17 cellular contexts compared by ENCODE assay signal in genomic region chr15:59590027-59590426, GRCh38. TPM values are rescaled to one million over a fixed set of nuclear protein-coding genes. Genes with fewer than 3 reads are reported as not detected.
DNase-seq lines count a peak whose midpoint lies in the region; ATAC-seq and TF ChIP-seq lines count a peak whose summit lies in the region.
"Had no signal": no experiment of that assay in that cellular context is flagged by ENCODE, and none has a peak within 500 bp of the region (broad histone marks: within the 10 kb centered on the region; RNA-seq: fewer than 3 reads in every experiment).

No MANE protein-coding gene starts in this region.

- H3K27me3 ChIP-seq in ascending aorta, result no peaks in the 10 kb centered on the region

- no peaks in the 10 kb centered on the region for H3K9me3 ChIP-seq in ascending aorta

- CTCF ChIA-PET in activated CD4-positive, alpha-beta T cell treated with anti-CD3 and anti-CD28 coated beads for 36 hours (lab: Charles Lee), result interaction anchor here (1.0 to 1.2 kb wide), 2 partner anchors 9 to 27 kb away, joined by 3 read pairs; no protein-coding TSS in a partner anchor

- peaks cover 30% of the 10 kb centered on the region for H3K4me1 Mint-ChIP-seq in activated CD4-positive, alpha-beta T cell treated with anti-CD3 and anti-CD28 coated beads for 36 hours
- peaks cover 29% of the 10 kb centered on the region for H3K4me1 Mint-ChIP-seq in activated T-helper 2 cell treated with anti-CD3 and anti-CD28 coated beads, Interferon-gamma antibody, Interleukin-2, Interleukin-4, amounts not matched to agents 10 μg/mL and 5 μg/mL and 100 μg/mL, durations not matched to agents 14 hours and 24 hours and 36 hours (ENCODE audit: low read depth)

- no peaks in the 10 kb centered on the region for H3K9me3 Mint-ChIP-seq in activated CD4-positive, alpha-beta T cell treated with anti-CD3 and anti-CD28 coated beads for 36 hours (ENCODE audit: low read depth)
- H3K9me3 Mint-ChIP-seq in activated T-helper 2 cell treated with anti-CD3 and anti-CD28 coated beads, Interferon-gamma antibody, Interleukin-2, Interleukin-4, amounts not matched to agents 10 μg/mL and 5 μg/mL and 100 μg/mL, durations not matched to agents 14 hours and 24 hours and 36 hours, result no peaks in the 10 kb centered on the region
- H3K9me3 Mint-ChIP-seq: activated naive CD4-positive, alpha-beta T cell treated with anti-CD3 and anti-CD28 coated beads, Interleukin-2, amount 50 U/mL, for 24 hours had no signal

- no peaks in the 10 kb centered on the region for H3K36me3 Mint-ChIP-seq in activated CD4-positive, alpha-beta T cell treated with anti-CD3 and anti-CD28 coated beads for 36 hours (ENCODE audit: low read depth)
- no peaks in the 10 kb centered on the region for H3K36me3 Mint-ChIP-seq in activated T-helper 2 cell treated with anti-CD3 and anti-CD28 coated beads, Interferon-gamma antibody, Interleukin-2, Interleukin-4, amounts not matched to agents 10 μg/mL and 5 μg/mL and 100 μg/mL, durations not matched to agents 14 hours and 24 hours and 36 hours (ENCODE audit: low read depth)
- H3K36me3 Mint-ChIP-seq: activated naive CD4-positive, alpha-beta T cell treated with anti-CD3 and anti-CD28 coated beads, Interleukin-2, amount 50 U/mL, for 24 hours had no signal

- peak; percentile 30 for DNase-seq in activated CD4-positive, alpha-beta T cell treated with anti-CD3 and anti-CD28 coated beads for 36 hours
- DNase-seq in activated CD4-positive, alpha-beta T cell treated with anti-CD3 and anti-CD28 coated beads for 4 hours, result no peak
- DNase-seq in GM12865 (ENCODE audit: low read depth), result peak; percentile 68
- DNase-seq in activated T-helper 2 cell treated with anti-CD3 and anti-CD28 coated beads, Interferon-gamma antibody, Interleukin-2, Interleukin-4, amounts not matched to agents 10 μg/mL and 5 μg/mL and 100 μg/mL, durations not matched to agents 14 hours and 24 hours and 36 hours (ENCODE audit: low spot score), result no peak
- no peak for DNase-seq in ascending aorta (ENCODE audit: low spot score in 2 of 2)
- DNase-seq: C1 segment of cervical spinal cord, dorsolateral prefrontal cortex, KBM-7, mesenchymal stem cell, NCI-H1092 treated with DMSO at 0.1 percent for 48 hours, NCI-H82, trophoblast cell had no signal

- intact Hi-C loops in activated CD4-positive, alpha-beta T cell treated with anti-CD3 and anti-CD28 coated beads for 36 hours (cut with DNase I, micrococcal nuclease), result loop anchor here in 1 of 2 experiments (2.0 kb wide), 1 partner anchor 99 kb away; the partner anchor contains the start of gene BNIP2
- intact Hi-C loops in activated T-helper 2 cell treated with anti-CD3 and anti-CD28 coated beads, Interferon-gamma antibody, Interleukin-2, Interleukin-4, amounts not matched to agents 10 μg/mL and 5 μg/mL and 100 μg/mL, durations not matched to agents 14 hours and 24 hours and 36 hours (cut with micrococcal nuclease), result no loop called here
- intact Hi-C loops in ascending aorta (cut with DNase I), result no loop called here

- H3K4me3 Mint-ChIP-seq in activated CD4-positive, alpha-beta T cell treated with anti-CD3 and anti-CD28 coated beads for 36 hours, result peak overlapping the region; percentile 54
- H3K4me3 Mint-ChIP-seq in activated T-helper 2 cell treated with anti-CD3 and anti-CD28 coated beads, Interferon-gamma antibody, Interleukin-2, Interleukin-4, amounts not matched to agents 10 μg/mL and 5 μg/mL and 100 μg/mL, durations not matched to agents 14 hours and 24 hours and 36 hours (ENCODE audit: low read depth), result peak overlapping the region; percentile 2
- H3K4me3 Mint-ChIP-seq: activated naive CD4-positive, alpha-beta T cell treated with anti-CD3 and anti-CD28 coated beads, Interleukin-2, amount 50 U/mL, for 24 hours had no signal

- ATAC-seq in activated CD4-positive, alpha-beta T cell treated with anti-CD3 and anti-CD28 coated beads for 36 hours, result peak; percentile 91
- ATAC-seq in HG03060 (IDR thresholded peaks at IDR 0.05; ENCODE audit: low read depth, unreplicated experiment) (peak; percentile 57), HG03354 (IDR thresholded peaks at IDR 0.05; ENCODE audit: poor library complexity, severe bottlenecking, unreplicated experiment) (no peak), HG02610 (IDR thresholded peaks at IDR 0.05; ENCODE audit: unreplicated experiment) (no peak)

- H3K27ac Mint-ChIP-seq in activated CD4-positive, alpha-beta T cell treated with anti-CD3 and anti-CD28 coated beads for 36 hours, result peak overlapping the region; percentile 83
- H3K27ac Mint-ChIP-seq in activated T-helper 2 cell treated with anti-CD3 and anti-CD28 coated beads, Interferon-gamma antibody, Interleukin-2, Interleukin-4, amounts not matched to agents 10 μg/mL and 5 μg/mL and 100 μg/mL, durations not matched to agents 14 hours and 24 hours and 36 hours, result peak overlapping the region; percentile 49
- H3K27ac Mint-ChIP-seq: activated naive CD4-positive, alpha-beta T cell treated with anti-CD3 and anti-CD28 coated beads, Interleukin-2, amount 50 U/mL, for 24 hours had no signal

- POLR2A ChIA-PET in activated CD4-positive, alpha-beta T cell treated with anti-CD3 and anti-CD28 coated beads for 36 hours (lab: Charles Lee), result interaction anchor here (0.6 kb wide), 1 partner anchor 1227 kb away, joined by 3 read pairs; no protein-coding TSS in a partner anchor

- H3K4me3 ChIP-seq in GM12865 (ENCODE audit: low read depth, low read length) (no peak overlapping the region; the same call in 1 of the 2 replicates), ascending aorta (no peak overlapping the region)
- H3K4me3 ChIP-seq: dorsolateral prefrontal cortex had no signal

- peaks cover 4% of the 10 kb centered on the region for H3K27me3 Mint-ChIP-seq in activated CD4-positive, alpha-beta T cell treated with anti-CD3 and anti-CD28 coated beads for 36 hours
- no peaks in the 10 kb centered on the region for H3K27me3 Mint-ChIP-seq in activated T-helper 2 cell treated with anti-CD3 and anti-CD28 coated beads, Interferon-gamma antibody, Interleukin-2, Interleukin-4, amounts not matched to agents 10 μg/mL and 5 μg/mL and 100 μg/mL, durations not matched to agents 14 hours and 24 hours and 36 hours (ENCODE audit: low read depth)
- H3K27me3 Mint-ChIP-seq: activated naive CD4-positive, alpha-beta T cell treated with anti-CD3 and anti-CD28 coated beads, Interleukin-2, amount 50 U/mL, for 24 hours had no signal

- no peak for TF ChIP-seq CTCF in GM12865 (IDR thresholded peaks at IDR 0.05; ENCODE audit: insufficient read depth, low read depth, low read length, missing control alignments)
- TF ChIP-seq CTCF in ascending aorta (IDR thresholded peaks at IDR 0.05), result no peak

- no peaks in the 10 kb centered on the region for H3K4me1 ChIP-seq in ascending aorta

- H3K36me3 ChIP-seq in ascending aorta, result no peaks in the 10 kb centered on the region

- no peak overlapping the region for H3K27ac ChIP-seq in ascending aorta
- H3K27ac ChIP-seq: dorsolateral prefrontal cortex had no signal

RNA-seq across cellular contexts. Expression of gene GCNT3, which starts 21.6 kb away (rescaled TPM):
- not detected for total RNA-seq in activated CD4-positive, alpha-beta T cell treated with anti-CD3 and anti-CD28 coated beads for 36 hours
- total RNA-seq in activated T-helper 2 cell treated with anti-CD3 and anti-CD28 coated beads, Interferon-gamma antibody, Interleukin-2, Interleukin-4, amounts not matched to agents 10 μg/mL and 5 μg/mL and 100 μg/mL, durations not matched to agents 14 hours and 24 hours and 36 hours, result not detected in 2 replicates
- not detected for total RNA-seq in ascending aorta
- total RNA-seq: glomerular endothelial cell had no signal

Comparison
In these comparisons a context has a peak if more than half of its experiments do, and no peak if none do; other contexts are left out.
1. DNase-seq: peak in activated CD4-positive, alpha-beta T cell treated with anti-CD3 and anti-CD28 coated beads for 36 hours (single experiment) and GM12865 (single experiment); none in activated CD4-positive, alpha-beta T cell treated with anti-CD3 and anti-CD28 coated beads for 4 hours (0 of 2), activated T-helper 2 cell treated with anti-CD3 and anti-CD28 coated beads, Interferon-gamma antibody, Interleukin-2, Interleukin-4, amounts not matched to agents 10 μg/mL and 5 μg/mL and 100 μg/mL, durations not matched to agents 14 hours and 24 hours and 36 hours (single experiment) and ascending aorta (0 of 2).
2. ATAC-seq: peak in activated CD4-positive, alpha-beta T cell treated with anti-CD3 and anti-CD28 coated beads for 36 hours (single experiment) and HG03060 (single experiment); none in HG03354 (single experiment) and HG02610 (single experiment).